ENCODE assay signal across 16 cellular contexts in the genomic region with DNA sequence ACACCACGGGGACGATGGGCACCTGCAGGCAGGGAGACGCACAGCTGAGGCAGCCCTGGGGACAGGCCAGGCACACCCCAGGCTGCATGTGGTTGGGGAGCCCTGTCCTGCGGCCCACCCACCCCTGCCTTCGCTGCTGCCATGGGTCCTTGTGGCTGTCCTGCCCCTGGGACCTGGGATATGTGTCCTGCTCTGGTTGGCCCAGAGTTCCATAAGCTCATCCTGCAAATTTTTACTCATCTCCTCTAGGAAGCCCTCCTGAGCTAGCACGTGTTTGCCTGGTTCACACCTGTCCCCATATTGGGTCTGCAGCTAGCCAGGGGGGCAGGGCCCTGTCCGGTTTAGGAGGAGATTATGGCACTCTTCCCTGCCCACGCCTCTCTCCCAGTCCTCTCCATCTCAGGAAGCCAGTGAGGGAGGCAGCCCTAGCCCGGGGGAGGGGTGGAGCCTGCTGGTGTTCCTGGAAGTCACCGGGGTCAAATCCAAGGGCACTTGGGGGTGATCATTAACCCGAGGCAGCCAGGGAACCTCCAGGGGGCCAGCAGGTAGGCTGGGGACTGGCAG. TPM values are rescaled to one million over a fixed set of nuclear protein-coding genes. Genes with fewer than 3 reads are reported as not detected.
DNase-seq lines count a peak whose midpoint lies in the region; ATAC-seq lines count a peak whose summit lies in the region.
"Had no signal": no experiment of that assay in that cellular context is flagged by ENCODE, and none has a peak within 500 bp of the region (broad histone marks: within the 10 kb centered on the region; RNA-seq: fewer than 3 reads in every experiment).

No MANE protein-coding gene starts in this region.

- H3K18ac ChIP-seq in mesendoderm (ENCODE audit: low read length), result no peak overlapping the region

- no peak overlapping the region for H3K4ac ChIP-seq in mesendoderm (ENCODE audit: low read depth, low read length)

- intact Hi-C loops in left cardiac atrium (cut with DNase I), result loop anchor here in 1 of 2 donors (5.0 kb wide), 1 partner anchor 47 kb away; no protein-coding TSS in a partner anchor
- intact Hi-C loops in CD4-positive, alpha-beta memory T cell (cut with micrococcal nuclease), result no loop called here

- no peak overlapping the region for H2BK5ac ChIP-seq in mesendoderm (ENCODE audit: low read length)

- ATAC-seq in left cardiac atrium, result peak in 1 of 2 donors; percentile 2
- ATAC-seq: activated naive CD4-positive, alpha-beta T cell treated with anti-CD3 and anti-CD28 coated beads, Interleukin-2, amount 50 U/mL, for 72 hours had no signal

- H3K36me3 Mint-ChIP-seq in CD4-positive, alpha-beta memory T cell, result peaks cover 0 to 5% of the 10 kb centered on the region in 2 donors
- H3K36me3 Mint-ChIP-seq: activated naive CD4-positive, alpha-beta T cell treated with anti-CD3 and anti-CD28 coated beads, Interleukin-2, amount 50 U/mL, for 72 hours had no signal

- peaks cover 51 to 88% (median 81%) of the 10 kb centered on the region in 10 experiments for H3K4me1 ChIP-seq in BLaER1 treated with 17β-estradiol and CSF1 and Interleukin-3, amounts not matched to agents 10 nM and 100 nM
- H3K4me1 ChIP-seq in mesendoderm (ENCODE audit: control insufficient read depth, low read depth, low read length), result no peaks in the 10 kb centered on the region
- no peaks in the 10 kb centered on the region for H3K4me1 ChIP-seq in GM23248 (ENCODE audit: insufficient read depth)
- H3K4me1 ChIP-seq in CD4-positive, alpha-beta memory T cell (ENCODE audit: insufficient read depth, low read length), result no peaks in the 10 kb centered on the region

- no peak overlapping the region for H4K8ac ChIP-seq in mesendoderm (ENCODE audit: low read depth, low read length)

- peaks cover 0 to 6% (median 0%) of the 10 kb centered on the region in 4 donors for H3K4me1 Mint-ChIP-seq in CD4-positive, alpha-beta memory T cell

- H2AK5ac ChIP-seq in mesendoderm (ENCODE audit: low read length), result no peak overlapping the region

- H2AFZ ChIP-seq in GM23248, result no peak overlapping the region

- no peaks in the 10 kb centered on the region for H3K27me3 ChIP-seq in BLaER1 treated with 17β-estradiol and CSF1 and Interleukin-3, amounts not matched to agents 10 nM and 100 nM
- H3K27me3 ChIP-seq in mesendoderm (ENCODE audit: insufficient read depth, low read length, poor library complexity), result no peaks in the 10 kb centered on the region
- no peaks in the 10 kb centered on the region for H3K27me3 ChIP-seq in GM23248 (replicated peaks; ENCODE audit: insufficient read depth)
- H3K27me3 ChIP-seq in CD4-positive, alpha-beta memory T cell (ENCODE audit: insufficient read depth, low read length), result no peaks in the 10 kb centered on the region

- no peak overlapping the region for H4K5ac ChIP-seq in mesendoderm (ENCODE audit: low read length)

- peak; percentile 39 for DNase-seq in NCI-H69 (lab: John Stamatoyannopoulos, UW)
- peak; percentile 78 for DNase-seq in left cardiac atrium
- DNase-seq in mesendoderm, result peak; percentile 29
- DNase-seq in GM23248, result no peak
- DNase-seq in H4 (ENCODE audit: low spot score), result no peak
- DNase-seq in CD4-positive, alpha-beta memory T cell, result no peak
- DNase-seq in stimulated activated CD4-positive, alpha-beta T cell treated with anti-CD3 and anti-CD28 coated beads, Interleukin-4, amount 100 ng/mL, for 24 hours, result no peak
- DNase-seq: activated CD4-positive, alpha-beta T cell treated with anti-CD3 and anti-CD28 coated beads for 48 hours; activated T-cell treated with anti-CD3 and anti-CD28 coated beads for 4 hours; foreskin melanocyte; MM.1S; NCI-H1930; NCI-H526 treated with DMSO at 0.1 percent for 48 hours; stimulated activated CD4-positive, alpha-beta T cell treated with anti-CD3 and anti-CD28 coated beads, Interleukin-1b, Interleukin-23, amount 100 ng/mL, for 48 hours had no signal

- H3F3A ChIP-seq in GM23248 (ENCODE audit: insufficient read depth), result no peaks in the 10 kb centered on the region

- H4K20me1 ChIP-seq in BLaER1 treated with 17β-estradiol and CSF1 and Interleukin-3, amounts not matched to agents 10 nM and 100 nM, result peaks cover 54 to 100% (median 83%) of the 10 kb centered on the region in 11 experiments
- no peaks in the 10 kb centered on the region for H4K20me1 ChIP-seq in GM23248 (ENCODE audit: insufficient read depth)

- in situ Hi-C loops in GM23248 (cut with MboI), result no loop called here

- H3K79me2 ChIP-seq in mesendoderm (ENCODE audit: control insufficient read depth, insufficient read depth, low read length) (no peaks in the 10 kb centered on the region), GM23248 (ENCODE audit: insufficient read depth) (no peaks in the 10 kb centered on the region)

- no peak overlapping the region for H2BK120ac ChIP-seq in mesendoderm (ENCODE audit: low read depth, low read length)

- H3K56ac ChIP-seq in mesendoderm (ENCODE audit: low read length), result no peak overlapping the region

- CTCF ChIA-PET in CD4-positive, alpha-beta memory T cell (lab: Charles Lee; ENCODE audit: partially characterized antibody), result no interaction called here

- H3K9me3 Mint-ChIP-seq in CD4-positive, alpha-beta memory T cell, result no peaks in the 10 kb centered on the region
- H3K9me3 Mint-ChIP-seq: activated naive CD4-positive, alpha-beta T cell treated with anti-CD3 and anti-CD28 coated beads, Interleukin-2, amount 50 U/mL, for 72 hours had no signal

- no peaks in the 10 kb centered on the region for H3K9me3 ChIP-seq in BLaER1 treated with 17β-estradiol and CSF1 and Interleukin-3, amounts not matched to agents 10 nM and 100 nM (replicated peaks in 1 of 11)
- H3K9me3 ChIP-seq in GM23248 (ENCODE audit: low read depth), result no peaks in the 10 kb centered on the region
- H3K9me3 ChIP-seq in CD4-positive, alpha-beta memory T cell (ENCODE audit: control insufficient read depth in 1 of 2, low read length in 2 of 2), result no peaks in the 10 kb centered on the region

- no peaks in the 10 kb centered on the region for H3K27me3 Mint-ChIP-seq in CD4-positive, alpha-beta memory T cell

- H2BK15ac ChIP-seq in mesendoderm (replicated peaks; ENCODE audit: low read depth), result no peak overlapping the region

- POLR2A ChIA-PET in CD4-positive, alpha-beta memory T cell (lab: Charles Lee; ENCODE audit: partially characterized antibody), result no interaction called here

- H3K4me2 ChIP-seq in BLaER1 treated with 17β-estradiol and CSF1 and Interleukin-3, amounts not matched to agents 10 nM and 100 nM, result peak overlapping the region in 6 of 11 experiments; percentile 12 to 99 (median 46); a peak in 6 of 22 replicates
- H3K4me2 ChIP-seq in mesendoderm (ENCODE audit: low read length) (no peak overlapping the region), GM23248 (ENCODE audit: unreplicated experiment) (no peak overlapping the region)

- H3K36me3 ChIP-seq in BLaER1 treated with 17β-estradiol and CSF1 and Interleukin-3, amounts not matched to agents 10 nM and 100 nM, result peaks cover 28 to 60% (median 41%) of the 10 kb centered on the region in 11 experiments
- H3K36me3 ChIP-seq in mesendoderm (ENCODE audit: control insufficient read depth, insufficient read depth, low read length) (no peaks in the 10 kb centered on the region), GM23248 (ENCODE audit: low read depth) (no peaks in the 10 kb centered on the region)
- no peaks in the 10 kb centered on the region for H3K36me3 ChIP-seq in CD4-positive, alpha-beta memory T cell (ENCODE audit: insufficient read depth, low read length)

- no peaks in the 10 kb centered on the region for H3K9me2 ChIP-seq in GM23248 (ENCODE audit: insufficient read depth)

- no peak overlapping the region for H3K9ac ChIP-seq in BLaER1 treated with 17β-estradiol and CSF1 and Interleukin-3, amounts not matched to agents 10 nM and 100 nM
- H3K9ac ChIP-seq in mesendoderm (ENCODE audit: low read length) (no peak overlapping the region), GM23248 (no peak overlapping the region)

- H3K27ac ChIP-seq in BLaER1 treated with 17β-estradiol and CSF1 and Interleukin-3, amounts not matched to agents 10 nM and 100 nM, result no peak overlapping the region
- H3K27ac ChIP-seq in mesendoderm (ENCODE audit: low read depth, low read length) (no peak overlapping the region), GM23248 (no peak overlapping the region)
- H3K27ac ChIP-seq in CD4-positive, alpha-beta memory T cell (ENCODE audit: low read depth, low read length), result no peak overlapping the region

- WGBS in mesendoderm (ENCODE audit: extremely low coverage, insufficient coverage, low lambda C conversion rate), result no CpG with 5 or more reads among the region's 11 CpGs
- 77 to 87% methylated on average over 9 to 11 of the region's 11 CpGs for WGBS in GM23248 (ENCODE audit: low coverage in 1 of 2, low lambda C conversion rate in 2 of 2, missing lambda C conversion rate in 2 of 2), 2 experiments

- H3K79me1 ChIP-seq in mesendoderm (ENCODE audit: low read length), result no peaks in the 10 kb centered on the region

- no peak overlapping the region for H3K4me3 ChIP-seq in BLaER1 treated with 17β-estradiol and CSF1 and Interleukin-3, amounts not matched to agents 10 nM and 100 nM
- no peak overlapping the region for H3K4me3 ChIP-seq in mesendoderm (ENCODE audit: low read length)
- no peak overlapping the region for H3K4me3 ChIP-seq in GM23248
- no peak overlapping the region for H3K4me3 ChIP-seq in CD4-positive, alpha-beta memory T cell (ENCODE audit: low read length in 2 of 2)

- no peak overlapping the region for H3K4me3 Mint-ChIP-seq in CD4-positive, alpha-beta memory T cell

- no peak overlapping the region for H3K23ac ChIP-seq in mesendoderm (ENCODE audit: low read length)

- no peak overlapping the region for H3K27ac Mint-ChIP-seq in CD4-positive, alpha-beta memory T cell
- H3K27ac Mint-ChIP-seq: activated naive CD4-positive, alpha-beta T cell treated with anti-CD3 and anti-CD28 coated beads, Interleukin-2, amount 50 U/mL, for 72 hours had no signal

RNA-seq across cellular contexts. Expression of a gene that starts 12.2 kb away (rescaled TPM):
- total RNA-seq in left cardiac atrium, result 100 to 1,000 TPM in 1 of 2 donors, 10 to 100 TPM in 1; 86.6 to 138 TPM
- polyA plus RNA-seq in mesendoderm (2013, experiment 1 of 2), result 14.0 TPM
- 13.6 TPM for polyA plus RNA-seq in mesendoderm (2013, experiment 2 of 2)
- total RNA-seq in GM23248 (2014; rRNA removed; shearing (Covaris generic)), result 13.7 and 15.3 TPM in 2 replicates
- polyA plus RNA-seq in GM23248 (2016; fragmentation: Nextera tagmentation; extraction: Ambion mirVana), result 15.3 and 15.7 TPM in 2 replicates
- total RNA-seq in H4 (2014; rRNA removed; shearing (Covaris generic)), result 60.2 and 76.5 TPM in 2 replicates
- not detected for total RNA-seq in CD4-positive, alpha-beta memory T cell
- polyA plus RNA-seq in CD4-positive, alpha-beta memory T cell, result under 1 TPM in 1 of 2 donors, not detected in 1; 0.64 TPM

RNA-seq across cellular contexts. Expression of a gene that starts 12.4 kb away (rescaled TPM):
- total RNA-seq in left cardiac atrium, result 100 to 1,000 TPM; 154 TPM
- polyA plus RNA-seq in mesendoderm (2013, experiment 1 of 2), result 14.1 TPM
- 14.3 TPM for polyA plus RNA-seq in mesendoderm (2013, experiment 2 of 2)
- total RNA-seq in GM23248 (2014; rRNA removed; shearing (Covaris generic)), result 50.8 and 58.3 TPM in 2 replicates
- 68.7 and 80.3 TPM in 2 replicates for polyA plus RNA-seq in GM23248 (2016; fragmentation: Nextera tagmentation; extraction: Ambion mirVana)
- 32.3 and 33.8 TPM in 2 replicates for total RNA-seq in H4 (2014; rRNA removed; shearing (Covaris generic))
- total RNA-seq in CD4-positive, alpha-beta memory T cell, result 1 to 10 TPM; 6.9 to 7.8 TPM
- polyA plus RNA-seq in CD4-positive, alpha-beta memory T cell, result 10 to 100 TPM; 16.2 to 20.6 TPM

RNA-seq across cellular contexts. Expression of a gene that starts 37.5 kb away (rescaled TPM):
- total RNA-seq in left cardiac atrium, result 10 to 100 TPM; 23.2 to 35.2 TPM
- polyA plus RNA-seq in mesendoderm (2013, experiment 1 of 2), result 17.8 TPM
- 18.1 TPM for polyA plus RNA-seq in mesendoderm (2013, experiment 2 of 2)
- not detected in 2 replicates for total RNA-seq in GM23248 (2014; rRNA removed; shearing (Covaris generic))
- 0.15 TPM in 1 of 2 replicates, not detected in the other for polyA plus RNA-seq in GM23248 (2016; fragmentation: Nextera tagmentation; extraction: Ambion mirVana)
- 3.8 and 6.1 TPM in 2 replicates for total RNA-seq in H4 (2014; rRNA removed; shearing (Covaris generic))
- not detected for total RNA-seq in CD4-positive, alpha-beta memory T cell
- not detected for polyA plus RNA-seq in CD4-positive, alpha-beta memory T cell

Comparison
In these comparisons a context has a peak if more than half of its experiments do, and no peak if none do; other contexts are left out.
1. H3K4me2 ChIP-seq: peak in BLaER1 treated with 17β-estradiol and CSF1 and Interleukin-3, amounts not matched to agents 10 nM and 100 nM (6 of 11); none in mesendoderm (single experiment) and GM23248 (single experiment).
2. DNase-seq: peak in NCI-H69 (single experiment), left cardiac atrium (single experiment) and mesendoderm (single experiment); none in GM23248 (single experiment), H4 (single experiment), CD4-positive, alpha-beta memory T cell (0 of 5) and stimulated activated CD4-positive, alpha-beta T cell treated with anti-CD3 and anti-CD28 coated beads, Interleukin-4, amount 100 ng/mL, for 24 hours (single experiment).
3. RNA of a gene that starts 12.2 kb away (total RNA-seq): 86.6 to 138 TPM in left cardiac atrium, 60.2 to 76.5 TPM in H4 and 13.7 to 15.3 TPM in GM23248; not detected in CD4-positive, alpha-beta memory T cell; every median in the first group is over 10 times any median in the second.